8 cellular contexts compared by ENCODE assay signal in the genomic region with DNA sequence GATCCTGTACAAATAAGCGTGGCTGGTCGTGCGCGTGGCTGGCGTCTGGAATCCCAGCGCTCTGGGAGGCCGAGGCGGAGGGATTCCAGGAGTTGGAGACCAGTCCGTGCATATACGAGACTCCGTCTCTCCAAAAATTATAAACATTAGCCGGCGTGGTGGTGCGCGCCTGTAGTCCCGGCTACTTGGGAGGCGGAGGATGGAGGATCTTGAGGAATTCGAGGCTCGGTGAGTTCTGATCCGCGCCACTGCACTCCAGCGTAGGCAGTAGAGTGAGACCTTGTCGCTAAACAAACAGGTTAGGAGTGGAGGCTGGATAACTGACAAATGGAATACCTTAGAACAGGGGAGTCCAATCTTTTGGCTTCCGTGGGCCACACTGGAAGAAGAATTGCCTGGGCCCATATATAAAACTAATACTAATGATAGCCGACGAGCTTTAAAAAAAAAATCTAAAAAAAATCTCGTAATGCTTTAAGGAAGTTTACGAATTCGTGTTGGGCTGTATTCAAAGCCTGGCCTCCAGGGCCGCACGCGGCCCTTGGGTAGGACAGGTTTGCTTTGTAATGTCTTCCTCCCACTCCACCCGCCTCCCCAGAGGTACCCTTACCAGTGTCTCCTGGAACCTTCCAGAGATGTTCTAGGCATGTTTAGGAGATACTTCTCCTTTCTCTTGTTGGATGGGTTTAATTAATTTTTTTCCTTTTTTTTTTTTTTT. TPM values are rescaled to one million over a fixed set of nuclear protein-coding genes. Genes with fewer than 3 reads are reported as not detected.
DNase-seq lines count a peak whose midpoint lies in the region; ATAC-seq, FAIRE-seq and TF ChIP-seq lines count a peak whose summit lies in the region.

No MANE protein-coding gene starts in this region.

- TF ChIP-seq POLR2A in endothelial cell of umbilical vein (IDR thresholded peaks at IDR 0.05; ENCODE audit: low read depth, low read length), result no peak

- TF ChIP-seq CTCF in GM12864 (IDR thresholded peaks at IDR 0.05; ENCODE audit: low read depth, low read length, missing control alignments) (no peak), OCI-LY3 (IDR thresholded peaks at IDR 0.05; ENCODE audit: low read depth, low read length) (no peak), endothelial cell of umbilical vein (IDR thresholded peaks at IDR 0.05; ENCODE audit: extremely low read depth in 1 of 2, insufficient read depth in 1 of 2, low read depth in 1 of 2, low read length in 2 of 2) (no peak), neutrophil (IDR thresholded peaks at IDR 0.05) (no peak)

- H3K9ac ChIP-seq in OCI-LY3 (ENCODE audit: low read length) (peak overlapping the region; percentile 98), endothelial cell of umbilical vein (replicated peaks; ENCODE audit: extremely low read depth, insufficient read depth, low read length) (peak overlapping the region; percentile 74)

- no peaks in the 10 kb centered on the region for H3K9me3 ChIP-seq in OCI-LY3 (ENCODE audit: insufficient read depth, low read length)
- H3K9me3 ChIP-seq in endothelial cell of umbilical vein (replicated peaks; ENCODE audit: control insufficient read depth, insufficient read depth, low read length), result no peaks in the 10 kb centered on the region
- H3K9me3 ChIP-seq in neutrophil, result no peaks in the 10 kb centered on the region

- H3K4me3 ChIP-seq in GM12864 (ENCODE audit: low read depth, low read length) (peak overlapping the region; percentile 77), OCI-LY3 (ENCODE audit: low read length) (peak overlapping the region; percentile 86), endothelial cell of umbilical vein (replicated peaks in 1 of 3; ENCODE audit: insufficient read depth in 1 of 3, low read depth in 1 of 3, low read length in 3 of 3) (peak overlapping the region; percentile 51 to 95 (median 72)), neutrophil (ENCODE audit: low read depth in 1 of 2, low read length in 1 of 2) (peak overlapping the region; percentile 77 to 95)

- CTCF ChIA-PET in endothelial cell of umbilical vein (lab: Charles Lee), result interaction anchor here (1.5 to 1.9 kb wide), 3 partner anchors 55 to 216 kb away, joined by 5 to 15 read pairs (median 5); a partner anchor contains a TSS

- H4K20me1 ChIP-seq in OCI-LY3 (ENCODE audit: insufficient read depth, low read length), result peaks cover 27% of the 10 kb centered on the region
- no peaks in the 10 kb centered on the region for H4K20me1 ChIP-seq in endothelial cell of umbilical vein (replicated peaks; ENCODE audit: control insufficient read depth, extremely low read depth, insufficient read depth, low read length)

- dilution Hi-C loops in endothelial cell of umbilical vein (cut with MboI; ENCODE audit: extremely low pct_ligation_motif_present, low sequenced_read_pairs), result no loop called here

- no peaks in the 10 kb centered on the region for H3K9me1 ChIP-seq in endothelial cell of umbilical vein (replicated peaks; ENCODE audit: control insufficient read depth, extremely low read depth, insufficient read depth, low read length)

- H2AFZ ChIP-seq in OCI-LY3 (ENCODE audit: low read depth, low read length) (no peak overlapping the region), endothelial cell of umbilical vein (ENCODE audit: low read depth, low read length) (peak overlapping the region; percentile 4)

- H3K27ac ChIP-seq in OCI-LY3 (ENCODE audit: low read length) (peak overlapping the region; percentile 77), endothelial cell of umbilical vein (ENCODE audit: insufficient read depth, low read depth, low read length) (no peak overlapping the region), neutrophil (peak overlapping the region; percentile 87)

- intact Hi-C loops in endothelial cell of umbilical vein (cut with micrococcal nuclease), result loop anchor here (5.0 kb wide), 2 partner anchors 215 to 555 kb away; no protein-coding TSS in a partner anchor

- no peaks in the 10 kb centered on the region for H3K27me3 ChIP-seq in OCI-LY3 (ENCODE audit: low read depth, low read length)
- no peaks in the 10 kb centered on the region for H3K27me3 ChIP-seq in endothelial cell of umbilical vein (ENCODE audit: control insufficient read depth in 2 of 2, insufficient read depth in 2 of 2, low read length in 2 of 2)
- no peaks in the 10 kb centered on the region for H3K27me3 ChIP-seq in neutrophil

- H3K79me2 ChIP-seq in OCI-LY3 (ENCODE audit: low read length) (peaks cover 92% of the 10 kb centered on the region), endothelial cell of umbilical vein (ENCODE audit: control insufficient read depth, insufficient read depth, low read length) (peaks cover 43% of the 10 kb centered on the region)

- BruUV-seq in endothelial cell of umbilical vein (replicated peaks; lab: Mats Ljungman, UMichigan), result no TSS peak

- H3K36me3 ChIP-seq in OCI-LY3 (replicated peaks; ENCODE audit: low read depth, low read length) (peaks cover 29% of the 10 kb centered on the region), endothelial cell of umbilical vein (ENCODE audit: control insufficient read depth in 2 of 2, extremely low read depth in 1 of 2, insufficient read depth in 2 of 2, low read length in 2 of 2) (peaks cover 0 to 4% of the 10 kb centered on the region in 2 experiments), neutrophil (no peaks in the 10 kb centered on the region)

- POLR2A ChIA-PET in endothelial cell of umbilical vein (lab: Charles Lee), result no interaction called here

- DNase-seq in GM12864 (ENCODE audit: low read depth), result no peak
- DNase-seq in endothelial cell of umbilical vein (ENCODE audit: low read depth, low spot score), result no peak
- no peak for DNase-seq in NCI-H187 treated with DMSO at 0.1 percent for 48 hours (lab: John Stamatoyannopoulos, UW)
- DNase-seq in D341Med (ENCODE audit: low spot score), result no peak

- FAIRE-seq in endothelial cell of umbilical vein (lab: Jason Lieb, UNC), result no peak

- H3K4me1 ChIP-seq in OCI-LY3 (ENCODE audit: low read length), result peaks cover 11% of the 10 kb centered on the region
- H3K4me1 ChIP-seq in endothelial cell of umbilical vein (ENCODE audit: control insufficient read depth, extremely low read depth, insufficient read depth, low read length), result peaks cover 11% of the 10 kb centered on the region
- H3K4me1 ChIP-seq in neutrophil (ENCODE audit: control insufficient read depth in 1 of 2, insufficient read depth in 1 of 2, low read depth in 1 of 2, low read length in 1 of 2), result peaks cover 22 to 23% of the 10 kb centered on the region in 2 experiments

- H3K4me2 ChIP-seq in OCI-LY3 (ENCODE audit: low read length) (peak overlapping the region; percentile 93), endothelial cell of umbilical vein (ENCODE audit: insufficient read depth, low read length) (peak overlapping the region; percentile 28)

- ATAC-seq in GM21786 (IDR thresholded peaks at IDR 0.05; ENCODE audit: unreplicated experiment) (no peak), GM21367 (IDR thresholded peaks at IDR 0.05; ENCODE audit: unreplicated experiment) (no peak)

TF ChIP-seq in endothelial cell of umbilical vein, 7 proteins besides CTCF, POLR2A, EP300 and RAD21:
- TF ChIP-seq POLR2AphosphoS5 (IDR thresholded peaks at IDR 0.05; ENCODE audit: insufficient read depth, low read depth, low read length), result no peak

RNA-seq across cellular contexts. Expression of a gene that starts 0.9 kb away (rescaled TPM):
- 127 and 132 TPM in 2 replicates for total RNA-seq in endothelial cell of umbilical vein
- 9.5 and 17.0 TPM in 2 replicates for polyA plus RNA-seq in endothelial cell of umbilical vein
- 57.8 and 62.5 TPM in 2 replicates for polyA plus RNA-seq in endothelial cell of umbilical vein (2011; cell fraction: cytosol; rRNA removed)
- polyA plus RNA-seq in endothelial cell of umbilical vein (2011; cell fraction: nucleus; rRNA removed), result 14.7 and 25.6 TPM in 2 replicates
- 142 and 195 TPM in 2 replicates for polyA plus RNA-seq in endothelial cell of umbilical vein (2012)
- 17.8 and 17.9 TPM in 2 replicates for polyA minus RNA-seq in endothelial cell of umbilical vein
- 103 TPM for polyA minus RNA-seq in endothelial cell of umbilical vein (2011; cell fraction: cytosol; rRNA and poly(A)+ RNA removed)
- polyA minus RNA-seq in endothelial cell of umbilical vein (2011; cell fraction: nucleus; rRNA and poly(A)+ RNA removed), result 11.8 and 13.4 TPM in 2 replicates

RNA-seq across cellular contexts. Expression of a gene that starts 55.2 kb away (rescaled TPM):
- 73.9 and 78.0 TPM in 2 replicates for total RNA-seq in endothelial cell of umbilical vein
- polyA plus RNA-seq in endothelial cell of umbilical vein, result 32.6 and 44.1 TPM in 2 replicates
- 49.5 and 53.1 TPM in 2 replicates for polyA plus RNA-seq in endothelial cell of umbilical vein (2011; cell fraction: cytosol; rRNA removed)
- polyA plus RNA-seq in endothelial cell of umbilical vein (2011; cell fraction: nucleus; rRNA removed), result 143 and 147 TPM in 2 replicates
- 37.1 and 43.8 TPM in 2 replicates for polyA plus RNA-seq in endothelial cell of umbilical vein (2012)
- 78.3 and 80.2 TPM in 2 replicates for polyA minus RNA-seq in endothelial cell of umbilical vein
- 8.8 TPM for polyA minus RNA-seq in endothelial cell of umbilical vein (2011; cell fraction: cytosol; rRNA and poly(A)+ RNA removed)
- 85.4 and 110 TPM in 2 replicates for polyA minus RNA-seq in endothelial cell of umbilical vein (2011; cell fraction: nucleus; rRNA and poly(A)+ RNA removed)
